In the genomic region with DNA sequence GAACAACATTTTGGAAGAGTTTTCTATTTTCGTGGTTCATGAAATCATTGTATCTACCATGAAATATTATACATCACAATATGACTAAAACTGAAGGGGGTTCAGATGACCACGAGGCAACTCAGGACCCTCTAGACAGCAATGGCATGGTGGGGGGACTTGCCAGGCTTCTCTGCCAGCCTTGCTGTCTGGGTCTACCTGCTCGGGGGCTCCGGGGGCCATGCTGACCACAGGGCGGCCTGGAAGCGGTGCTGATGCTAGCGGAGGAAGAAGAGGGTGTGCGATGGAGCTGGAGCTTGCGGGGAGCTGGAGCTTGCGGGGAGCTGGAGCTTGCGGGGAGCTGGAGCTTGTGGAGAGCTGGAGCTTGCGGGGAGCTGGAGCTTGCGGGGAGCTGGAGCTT, we compare ENCODE assay signal across 28 cellular contexts.
"Had no signal": no experiment of that assay in that cellular context is flagged by ENCODE, and none has a peak within 500 bp of the region (broad histone marks: within the 10 kb centered on the region; RNA-seq: fewer than 3 reads in every experiment).

No MANE protein-coding gene starts in this region.

- H3K4me3 ChIP-seq: dorsolateral prefrontal cortex, esophagus squamous epithelium, lower lobe of right lung, ovary, psoas muscle, sigmoid colon, suprapubic skin, thyroid gland had no signal

- H3K9me3 ChIP-seq: esophagus squamous epithelium, lower lobe of right lung, ovary, psoas muscle, sigmoid colon, suprapubic skin, thyroid gland had no signal

- H3K9me3 Mint-ChIP-seq: endodermal cell; immature natural killer cell; natural killer cell treated with Interleukin-12 subunit alpha and Interleukin-12 subunit beta and Interleukin-15 and Interleukin-18, amount 100 ng/mL, for 72 hours; neural crest cell; stimulated activated naive CD8-positive, alpha-beta T cell treated with anti-CD3 and anti-CD28 coated beads, Interleukin-15, Interleukin-2, amounts not matched to agents 100 ng/mL and 50 ng/mL, for 24 hours had no signal

- H3K36me3 Mint-ChIP-seq: immature natural killer cell; memory B cell; naive B cell; natural killer cell treated with Interleukin-12 subunit alpha and Interleukin-12 subunit beta and Interleukin-15 and Interleukin-18, amount 100 ng/mL, for 72 hours; stimulated activated naive B cell treated with anti-CD40 and anti-IgM and Interleukin-4, amounts not matched to agents 10 μg/mL and 1 μg/mL and 100 μg/mL, for 72 hours had no signal

- H3K27ac Mint-ChIP-seq: endodermal cell; immature natural killer cell; memory B cell; naive B cell; natural killer cell treated with Interleukin-12 subunit alpha and Interleukin-12 subunit beta and Interleukin-15 and Interleukin-18, amount 100 ng/mL, for 72 hours; stimulated activated naive B cell treated with anti-CD40 and anti-IgM and Interleukin-4, amounts not matched to agents 10 μg/mL and 1 μg/mL and 100 μg/mL, for 72 hours; stimulated activated naive CD8-positive, alpha-beta T cell treated with anti-CD3 and anti-CD28 coated beads, Interleukin-15, Interleukin-2, amounts not matched to agents 100 ng/mL and 50 ng/mL, for 24 hours had no signal

- H3K36me3 ChIP-seq: esophagus squamous epithelium, lower lobe of right lung, ovary, sigmoid colon, suprapubic skin, thyroid gland had no signal

- H3K4me3 Mint-ChIP-seq: endodermal cell; immature natural killer cell; memory B cell; naive B cell; natural killer cell treated with Interleukin-12 subunit alpha and Interleukin-12 subunit beta and Interleukin-15 and Interleukin-18, amount 100 ng/mL, for 72 hours; neural crest cell; stimulated activated naive B cell treated with anti-CD40 and anti-IgM and Interleukin-4, amounts not matched to agents 10 μg/mL and 1 μg/mL and 100 μg/mL, for 72 hours; stimulated activated naive CD8-positive, alpha-beta T cell treated with anti-CD3 and anti-CD28 coated beads, Interleukin-15, Interleukin-2, amounts not matched to agents 100 ng/mL and 50 ng/mL, for 24 hours had no signal

- H3K27ac ChIP-seq: dorsolateral prefrontal cortex, lower lobe of right lung, ovary, psoas muscle, sigmoid colon, suprapubic skin, thyroid gland had no signal

- H3K4me1 ChIP-seq: lower lobe of right lung, psoas muscle, sigmoid colon, thyroid gland had no signal

- FAIRE-seq: colon, endothelial cell of umbilical vein, keratinocyte had no signal

- H3K27me3 ChIP-seq: esophagus squamous epithelium, ovary, sigmoid colon, suprapubic skin, thyroid gland had no signal

- DNase-seq: central memory CD4-positive, alpha-beta T cell; dorsolateral prefrontal cortex; effector CD8-positive, alpha-beta T cell; endodermal cell; esophagus squamous epithelium; foreskin melanocyte; glutamatergic neuron; hypothalamus; immature natural killer cell; left ventricle myocardium superior; lower lobe of right lung; naive B cell; ovary; posterior cingulate gyrus; psoas muscle; right cardiac atrium; sigmoid colon; stimulated activated naive B cell treated with anti-CD40 and anti-IgM and Interleukin-4, amounts not matched to agents 10 μg/mL and 1 μg/mL and 100 μg/mL, for 72 hours; thyroid gland; trophoblast cell had no signal

- ATAC-seq: left ventricle myocardium superior; lower lobe of right lung; natural killer cell treated with Interleukin-12 subunit alpha and Interleukin-12 subunit beta and Interleukin-15 and Interleukin-18, amount 100 ng/mL, for 72 hours; psoas muscle; right cardiac atrium; stimulated activated naive B cell treated with anti-CD40 and anti-IgM and Interleukin-4, amounts not matched to agents 10 μg/mL and 1 μg/mL and 100 μg/mL, for 72 hours had no signal

- H3K4me1 Mint-ChIP-seq: immature natural killer cell; memory B cell; naive B cell; stimulated activated naive B cell treated with anti-CD40 and anti-IgM and Interleukin-4, amounts not matched to agents 10 μg/mL and 1 μg/mL and 100 μg/mL, for 72 hours had no signal
